Comparison of ENCODE assay signal across 1 cellular context in genomic region chr2:215311625-215312394, GRCh38.
TF ChIP-seq lines count a peak whose summit lies in the region.

TSS of gene ATIC (plus strand) at chr2:215312059. CDS start at chr2:215312143, 84 bp downstream.

TF ChIP-seq in H1, 55 proteins besides CTCF, POLR2A, EP300 and RAD21 (continued from another document):
- TF ChIP-seq E2F6 (IDR thresholded peaks at IDR 0.05), result peak; percentile 98
- TF ChIP-seq HDAC2 (IDR thresholded peaks at IDR 0.05; ENCODE audit: borderline replicate concordance in 1 of 2, low read depth in 2 of 2, low read length in 2 of 2), result peak in 1 of 2 experiments; percentile 76; a peak in 2 of 4 replicates
- TF ChIP-seq SIN3A (conservative IDR thresholded peaks at IDR 0.05 in 1 of 2, IDR thresholded peaks at IDR 0.05 in 1 of 2; ENCODE audit: low read depth in 1 of 2, low read length in 2 of 2), result peak; percentile 45 to 78; a peak in 1 of 4 replicates
- TF ChIP-seq EZH2 (IDR thresholded peaks at IDR 0.05; ENCODE audit: low read depth, low read length, severe bottlenecking), result no peak
- 0 out of 2 replicates have a peak, but pooled peaks have one; percentile 23 for TF ChIP-seq TCF12 (IDR thresholded peaks at IDR 0.05; ENCODE audit: low read depth, low read length)
- no peak for TF ChIP-seq SUZ12 (IDR thresholded peaks at IDR 0.05; ENCODE audit: low read length)
- TF ChIP-seq JUN (IDR thresholded peaks at IDR 0.05; ENCODE audit: low read depth, low read length), result no peak
- no peak for TF ChIP-seq ZNF274 (IDR thresholded peaks at IDR 0.05; ENCODE audit: borderline replicate concordance, extremely low read depth, low read length)
- no peak for TF ChIP-seq SRF (IDR thresholded peaks at IDR 0.05; ENCODE audit: low read depth, low read length)
- peak; percentile 47; the same call in 1 of the 2 replicates for TF ChIP-seq GABPA (IDR thresholded peaks at IDR 0.05; ENCODE audit: borderline replicate concordance, insufficient read depth, low read length)
- TF ChIP-seq YY1 (IDR thresholded peaks at IDR 0.05; ENCODE audit: low read depth, low read length), result peak; percentile 82; the same call in 1 of the 2 replicates
- TF ChIP-seq, protein P1, sequence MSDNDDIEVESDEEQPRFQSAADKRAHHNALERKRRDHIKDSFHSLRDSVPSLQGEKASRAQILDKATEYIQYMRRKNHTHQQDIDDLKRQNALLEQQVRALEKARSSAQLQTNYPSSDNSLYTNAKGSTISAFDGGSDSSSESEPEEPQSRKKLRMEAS (IDR thresholded peaks at IDR 0.05), result peak; percentile 99
- no peak for TF ChIP-seq CTBP2 (IDR thresholded peaks at IDR 0.05; ENCODE audit: borderline replicate concordance, insufficient read depth, insufficient read length, low read length)
- TF ChIP-seq, protein P2, sequence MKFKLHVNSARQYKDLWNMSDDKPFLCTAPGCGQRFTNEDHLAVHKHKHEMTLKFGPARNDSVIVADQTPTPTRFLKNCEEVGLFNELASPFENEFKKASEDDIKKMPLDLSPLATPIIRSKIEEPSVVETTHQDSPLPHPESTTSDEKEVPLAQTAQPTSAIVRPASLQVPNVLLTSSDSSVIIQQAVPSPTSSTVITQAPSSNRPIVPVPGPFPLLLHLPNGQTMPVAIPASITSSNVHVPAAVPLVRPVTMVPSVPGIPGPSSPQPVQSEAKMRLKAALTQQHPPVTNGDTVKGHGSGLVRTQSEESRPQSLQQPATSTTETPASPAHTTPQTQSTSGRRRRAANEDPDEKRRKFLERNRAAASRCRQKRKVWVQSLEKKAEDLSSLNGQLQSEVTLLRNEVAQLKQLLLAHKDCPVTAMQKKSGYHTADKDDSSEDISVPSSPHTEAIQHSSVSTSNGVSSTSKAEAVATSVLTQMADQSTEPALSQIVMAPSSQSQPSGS (IDR thresholded peaks at IDR 0.05; ENCODE audit: low read length), result no peak
- TF ChIP-seq SIX5 (IDR thresholded peaks at IDR 0.05; ENCODE audit: low read depth, low read length), result no peak
- TF ChIP-seq TBP (IDR thresholded peaks at IDR 0.05; ENCODE audit: low read depth, low read length), result peak; percentile 69; the same call in 1 of the 2 replicates
- no peak for TF ChIP-seq FOSL1 (IDR thresholded peaks at IDR 0.05; ENCODE audit: insufficient read depth, low read depth, low read length)
- TF ChIP-seq RBBP5 (IDR thresholded peaks at IDR 0.05; ENCODE audit: borderline replicate concordance, low read depth, low read length), result peak; percentile 83; the same call in 1 of the 2 replicates
- TF ChIP-seq BRCA1 (IDR thresholded peaks at IDR 0.05; ENCODE audit: low read depth, low read length), result no peak
- no peak for TF ChIP-seq HDAC6 (IDR thresholded peaks at IDR 0.05; ENCODE audit: low read depth, low read length)
- TF ChIP-seq ATF3 (IDR thresholded peaks at IDR 0.05; ENCODE audit: insufficient read depth, low read depth, low read length), result peak; percentile 84
- TF ChIP-seq RXRA (IDR thresholded peaks at IDR 0.05; ENCODE audit: insufficient read depth, low read depth, low read length), result no peak
- TF ChIP-seq EGR1 (IDR thresholded peaks at IDR 0.05; ENCODE audit: borderline replicate concordance, low read depth, low read length), result peak; percentile 68; the same call in 1 of the 2 replicates
- no peak for TF ChIP-seq MAFK (IDR thresholded peaks at IDR 0.05; ENCODE audit: low read depth, low read length)
- no peak for TF ChIP-seq BCL11A (IDR thresholded peaks at IDR 0.05; ENCODE audit: low read depth in 2 of 2, low read length in 2 of 2)
- no peak for TF ChIP-seq SP2 (IDR thresholded peaks at IDR 0.05; ENCODE audit: low read length)
- no peak for TF ChIP-seq SIRT6 (IDR thresholded peaks at IDR 0.05; ENCODE audit: low read length)
- no peak for TF ChIP-seq CBX5 (IDR thresholded peaks at IDR 0.05; ENCODE audit: low read depth, low read length)
- peak; percentile 81 for TF ChIP-seq ASH2L (IDR thresholded peaks at IDR 0.05; ENCODE audit: low read length)
- no peak for TF ChIP-seq RNF2 (IDR thresholded peaks at IDR 0.05; ENCODE audit: borderline replicate concordance, low read depth, low read length, missing control alignments, poor library complexity, severe bottlenecking)
- TF ChIP-seq GTF2F1 (IDR thresholded peaks at IDR 0.05; ENCODE audit: borderline replicate concordance, low read depth, low read length), result peak; percentile 48; the same call in 1 of the 2 replicates
- peak; percentile 88 for TF ChIP-seq TAF7 (optimal IDR thresholded peaks at IDR 0.05; ENCODE audit: borderline replicate concordance, low read depth, low read length)
- TF ChIP-seq JUND (IDR thresholded peaks at IDR 0.05; ENCODE audit: low read length), result no peak; the same call in 1 of the 2 replicates
- no peak for TF ChIP-seq CHD1 (IDR thresholded peaks at IDR 0.05; ENCODE audit: low read depth, low read length)
- peak; percentile 85 for TF ChIP-seq PHF8 (conservative IDR thresholded peaks at IDR 0.05; ENCODE audit: low read depth, low read length)
- no peak for TF ChIP-seq POU5F1 (IDR thresholded peaks at IDR 0.05; ENCODE audit: low read depth, low read length)
- TF ChIP-seq RFX5 (IDR thresholded peaks at IDR 0.05; ENCODE audit: borderline replicate concordance, low read depth, low read length), result no peak
- no peak for TF ChIP-seq NANOG (IDR thresholded peaks at IDR 0.05; ENCODE audit: insufficient read depth, low read depth, low read length, poor library complexity, severe bottlenecking)
- peak; percentile 9; the same call in 1 of the 2 replicates for TF ChIP-seq CHD2 (IDR thresholded peaks at IDR 0.05; ENCODE audit: low read length)
- peak; percentile 90 for TF ChIP-seq TAF1 (IDR thresholded peaks at IDR 0.05; ENCODE audit: low read depth, low read length)
- TF ChIP-seq KDM5A (IDR thresholded peaks at IDR 0.05; ENCODE audit: low read length), result no peak
- TF ChIP-seq KDM4A (IDR thresholded peaks at IDR 0.05; ENCODE audit: low read depth, low read length, severe bottlenecking), result peak; percentile 78
- peak; percentile 96 for TF ChIP-seq POLR2AphosphoS5 (IDR thresholded peaks at IDR 0.05; ENCODE audit: low read depth, low read length)
- no peak for TF ChIP-seq CEBPB (IDR thresholded peaks at IDR 0.05; ENCODE audit: low read depth, low read length)
- TF ChIP-seq, protein P3, sequence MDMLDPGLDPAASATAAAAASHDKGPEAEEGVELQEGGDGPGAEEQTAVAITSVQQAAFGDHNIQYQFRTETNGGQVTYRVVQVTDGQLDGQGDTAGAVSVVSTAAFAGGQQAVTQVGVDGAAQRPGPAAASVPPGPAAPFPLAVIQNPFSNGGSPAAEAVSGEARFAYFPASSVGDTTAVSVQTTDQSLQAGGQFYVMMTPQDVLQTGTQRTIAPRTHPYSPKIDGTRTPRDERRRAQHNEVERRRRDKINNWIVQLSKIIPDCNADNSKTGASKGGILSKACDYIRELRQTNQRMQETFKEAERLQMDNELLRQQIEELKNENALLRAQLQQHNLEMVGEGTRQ (IDR thresholded peaks at IDR 0.05; ENCODE audit: low read length), result peak; percentile 93
TF ChIP-seq in H1: peak in this region for 21.
